Comparison of ENCODE assay signal across 11 cellular contexts in genomic region chr12:63302269-63302940, GRCh38.
DNase-seq lines count a peak whose midpoint lies in the region; ATAC-seq and TF ChIP-seq lines count a peak whose summit lies in the region.
"Had no signal": no experiment of that assay in that cellular context is flagged by ENCODE, and none has a peak within 500 bp of the region (broad histone marks: within the 10 kb centered on the region; RNA-seq: fewer than 3 reads in every experiment).

No MANE protein-coding gene starts in this region.

- ATAC-seq in Right ventricle myocardium inferior = no peak
- peak; percentile 51 for ATAC-seq in HG02970 (IDR thresholded peaks at IDR 0.05; ENCODE audit: low FRiP score, unreplicated experiment)
- no peak for ATAC-seq in mucosa of descending colon

- H3K4me1 ChIP-seq in left ventricle myocardium inferior (peaks cover 17% of the 10 kb centered on the region), adipocyte (ENCODE audit: control insufficient read depth, insufficient read depth, low read length) (peaks cover 36% of the 10 kb centered on the region), mucosa of descending colon (ENCODE audit: low read depth) (no peaks in the 10 kb centered on the region)

- H3K27me3 ChIP-seq in left ventricle myocardium inferior (ENCODE audit: low read depth) = no peaks in the 10 kb centered on the region
- H3K27me3 ChIP-seq in adipocyte (replicated peaks; ENCODE audit: control insufficient read depth, insufficient read depth, low read length) = no peaks in the 10 kb centered on the region
- H3K27me3 ChIP-seq in H7 (ENCODE audit: control insufficient read depth, insufficient read depth, low read length) = no peaks in the 10 kb centered on the region

- H3K9me3 ChIP-seq in left ventricle myocardium inferior (replicated peaks) (no peaks in the 10 kb centered on the region), adipocyte (ENCODE audit: control insufficient read depth, low read length) (no peaks in the 10 kb centered on the region), mucosa of descending colon (no peaks in the 10 kb centered on the region)

- intact Hi-C loops in left ventricle myocardium inferior (cut with micrococcal nuclease) = no loop called here
- intact Hi-C loops in Right ventricle myocardium inferior (cut with DNase I) = loop anchor here (10.0 kb wide), 1 partner anchor 158 kb away; no protein-coding TSS in a partner anchor
- intact Hi-C loops in mucosa of descending colon (cut with DNase I, micrococcal nuclease) = no loop called here

- peak overlapping the region; percentile 46 for H3K9ac ChIP-seq in adipocyte (ENCODE audit: low read length)

- H3K27ac ChIP-seq in left ventricle myocardium inferior (replicated peaks) = peak overlapping the region; percentile 68

- H3K36me3 ChIP-seq in left ventricle myocardium inferior (no peaks in the 10 kb centered on the region), adipocyte (ENCODE audit: control insufficient read depth, insufficient read depth, low read length, severe bottlenecking) (no peaks in the 10 kb centered on the region), mucosa of descending colon (ENCODE audit: low read depth) (no peaks in the 10 kb centered on the region), H7 (replicated peaks; ENCODE audit: control insufficient read depth, insufficient read depth, low read length) (no peaks in the 10 kb centered on the region)

- no peak for DNase-seq in left ventricle myocardium inferior
- no peak for DNase-seq in Right ventricle myocardium inferior (ENCODE audit: missing footprints)
- no peak for DNase-seq in adipocyte (ENCODE audit: low read depth)
- no peak for DNase-seq in mucosa of descending colon
- DNase-seq in D341Med (ENCODE audit: low spot score) = no peak
- no peak for DNase-seq in NCI-H146 (lab: John Stamatoyannopoulos, UW)
- DNase-seq in H7 = no peak
- DNase-seq: amniotic stem cell, foreskin fibroblast, NCI-H1694 had no signal

- TF ChIP-seq CTCF in left ventricle myocardium inferior (IDR thresholded peaks at IDR 0.05; ENCODE audit: borderline replicate concordance) (no peak), mucosa of descending colon (IDR thresholded peaks at IDR 0.05) (no peak)

- H3K4me3 ChIP-seq in left ventricle myocardium inferior (no peak overlapping the region), adipocyte (ENCODE audit: low read length) (peak overlapping the region; percentile 15), mucosa of descending colon (no peak overlapping the region), H7 (ENCODE audit: insufficient read depth, low read depth, low read length) (no peak overlapping the region)
